10 cellular contexts compared by ENCODE assay signal in genomic region chr3:195632501-195633185, GRCh38. TPM values are rescaled to one million over a fixed set of nuclear protein-coding genes. Genes with fewer than 3 reads are reported as not detected.
A peak's percentile ranks its signal among the peaks of the same experiment; 100 is the strongest.
DNase-seq lines count a peak whose midpoint lies in the region; ATAC-seq and TF ChIP-seq lines count a peak whose summit lies in the region.
"Not testable (repeated sequence)": the region's sequence is repeated elsewhere in the genome, so short reads cannot be mapped to it uniquely, and the experiment has no call there.
"Had no signal": no experiment of that assay in that cellular context is flagged by ENCODE, and none has a peak within 500 bp of the region (broad histone marks: within the 10 kb centered on the region; RNA-seq: fewer than 3 reads in every experiment).

No MANE protein-coding gene starts in this region.

- DNase-seq in CD4-positive, alpha-beta T cell; activated CD4-positive, alpha-beta memory T cell treated with anti-CD3 and anti-CD28 coated beads, Interleukin-2, amount 10 ng/mL, durations not matched to agents 7 days and 5 days; progenitor cell of endocrine pancreas (ENCODE audit: low spot score, unreplicated experiment): not testable (repeated sequence)
- peak in 2 of 3 donors; percentile 38 to 47 for DNase-seq in Peyer's patch
- peak; percentile 62 for DNase-seq in activated effector memory CD4-positive, alpha-beta T cell treated with anti-CD3 and anti-CD28 coated beads, Interleukin-2, amount 50 U/mL, for 16 hours
- DNase-seq in coronary artery (ENCODE audit: low spot score), result peak; percentile 24
- peak in 1 of 9 donors; percentile 38 for DNase-seq in naive thymus-derived CD4-positive, alpha-beta T cell

- H3K27ac ChIP-seq in CD4-positive, alpha-beta T cell (ENCODE audit: low read depth, low read length); Peyer's patch; coronary artery; naive thymus-derived CD4-positive, alpha-beta T cell (ENCODE audit: low read depth, low read length): not testable (repeated sequence)

- H3K9me3 ChIP-seq in CD4-positive, alpha-beta T cell (ENCODE audit: control insufficient read depth, low read length); Peyer's patch; naive thymus-derived CD4-positive, alpha-beta T cell (ENCODE audit: control insufficient read depth in 2 of 3, low read length in 3 of 3): not testable (repeated sequence)

- POLR2A ChIA-PET in CD4-positive, alpha-beta T cell (lab: Charles Lee); activated CD4-positive, alpha-beta memory T cell treated with anti-CD3 and anti-CD28 coated beads, Interleukin-2, amount 10 ng/mL, durations not matched to agents 7 days and 5 days (lab: Charles Lee); naive thymus-derived CD4-positive, alpha-beta T cell (lab: Charles Lee): not testable (repeated sequence)

- TF ChIP-seq CTCF in CD4-positive, alpha-beta T cell (IDR thresholded peaks at IDR 0.05); Peyer's patch (IDR thresholded peaks at IDR 0.05); coronary artery (IDR thresholded peaks at IDR 0.05); progenitor cell of endocrine pancreas (IDR thresholded peaks at IDR 0.05; ENCODE audit: unreplicated experiment): not testable (repeated sequence)

- H3K4me3 Mint-ChIP-seq in CD4-positive, alpha-beta T cell, result peak overlapping the region; percentile 83
- H3K4me3 Mint-ChIP-seq in activated CD4-positive, alpha-beta memory T cell treated with anti-CD3 and anti-CD28 coated beads, Interleukin-2, amount 10 ng/mL, durations not matched to agents 7 days and 5 days, result not testable (repeated sequence)
- H3K4me3 Mint-ChIP-seq in naive thymus-derived CD4-positive, alpha-beta T cell, result peak overlapping the region in 6 of 10 donors; percentile 5 to 74 (median 48)
- peak overlapping the region; percentile 50 for H3K4me3 Mint-ChIP-seq in progenitor cell of endocrine pancreas (ENCODE audit: low read depth)

- H3K4me1 Mint-ChIP-seq in CD4-positive, alpha-beta T cell (ENCODE audit: low read depth); progenitor cell of endocrine pancreas (ENCODE audit: low read depth): not testable (repeated sequence)
- H3K4me1 Mint-ChIP-seq in activated CD4-positive, alpha-beta memory T cell treated with anti-CD3 and anti-CD28 coated beads, Interleukin-2, amount 10 ng/mL, durations not matched to agents 7 days and 5 days, result peaks cover 23% of the 10 kb centered on the region
- H3K4me1 Mint-ChIP-seq in naive thymus-derived CD4-positive, alpha-beta T cell, result peaks cover 5 to 20% (median 11%) of the 10 kb centered on the region in 7 donors

- not testable (repeated sequence) for H3K9me3 Mint-ChIP-seq in CD4-positive, alpha-beta T cell; activated CD4-positive, alpha-beta memory T cell treated with anti-CD3 and anti-CD28 coated beads, Interleukin-2, amount 10 ng/mL, durations not matched to agents 7 days and 5 days; naive thymus-derived CD4-positive, alpha-beta T cell; progenitor cell of endocrine pancreas (ENCODE audit: low read depth)

- not testable (repeated sequence) for H3K4me1 ChIP-seq in Peyer's patch; naive thymus-derived CD4-positive, alpha-beta T cell (ENCODE audit: control insufficient read depth in 2 of 2, insufficient read depth in 2 of 2, low read length in 2 of 2)

- intact Hi-C loops in CD4-positive, alpha-beta T cell (cut with DNase I, micrococcal nuclease); naive thymus-derived CD4-positive, alpha-beta T cell (cut with micrococcal nuclease): not testable (repeated sequence)

- H3K36me3 Mint-ChIP-seq in CD4-positive, alpha-beta T cell (ENCODE audit: low read depth); activated CD4-positive, alpha-beta memory T cell treated with anti-CD3 and anti-CD28 coated beads, Interleukin-2, amount 10 ng/mL, durations not matched to agents 7 days and 5 days (ENCODE audit: low read depth); naive thymus-derived CD4-positive, alpha-beta T cell; progenitor cell of endocrine pancreas (ENCODE audit: insufficient read depth): not testable (repeated sequence)

- not testable (repeated sequence) for TF ChIP-seq POLR2A in Peyer's patch (IDR thresholded peaks at IDR 0.05)

- not testable (repeated sequence) for H3K36me3 ChIP-seq in Peyer's patch; naive thymus-derived CD4-positive, alpha-beta T cell (ENCODE audit: control insufficient read depth in 2 of 3, insufficient read depth in 3 of 3, low read length in 3 of 3)

- H3K4me3 ChIP-seq in Peyer's patch; coronary artery; naive thymus-derived CD4-positive, alpha-beta T cell (ENCODE audit: low read length): not testable (repeated sequence)

- not testable (repeated sequence) for H3K27me3 Mint-ChIP-seq in CD4-positive, alpha-beta T cell; activated CD4-positive, alpha-beta memory T cell treated with anti-CD3 and anti-CD28 coated beads, Interleukin-2, amount 10 ng/mL, durations not matched to agents 7 days and 5 days; naive thymus-derived CD4-positive, alpha-beta T cell
- H3K27me3 Mint-ChIP-seq in progenitor cell of endocrine pancreas, result peaks cover 11% of the 10 kb centered on the region

- not testable (repeated sequence) for H3K27me3 ChIP-seq in CD4-positive, alpha-beta T cell (ENCODE audit: control insufficient read depth, insufficient read depth, low read length); Peyer's patch; naive thymus-derived CD4-positive, alpha-beta T cell (ENCODE audit: control insufficient read depth in 2 of 2, insufficient read depth in 2 of 2, low read length in 2 of 2)

- not testable (repeated sequence) for ATAC-seq in CD4-positive, alpha-beta T cell (ENCODE audit: poor library complexity); naive thymus-derived CD4-positive, alpha-beta T cell

- H3K27ac Mint-ChIP-seq in CD4-positive, alpha-beta T cell; progenitor cell of endocrine pancreas: not testable (repeated sequence)
- H3K27ac Mint-ChIP-seq in activated CD4-positive, alpha-beta memory T cell treated with anti-CD3 and anti-CD28 coated beads, Interleukin-2, amount 10 ng/mL, durations not matched to agents 7 days and 5 days, result peak overlapping the region; percentile 72
- H3K27ac Mint-ChIP-seq in naive thymus-derived CD4-positive, alpha-beta T cell, result peak overlapping the region in 3 of 9 donors; percentile 38 to 83 (median 72)

- CTCF ChIA-PET in CD4-positive, alpha-beta T cell (lab: Charles Lee); activated CD4-positive, alpha-beta memory T cell treated with anti-CD3 and anti-CD28 coated beads, Interleukin-2, amount 10 ng/mL, durations not matched to agents 7 days and 5 days (lab: Charles Lee); naive thymus-derived CD4-positive, alpha-beta T cell (lab: Charles Lee): not testable (repeated sequence)

RNA-seq across cellular contexts. Expression of gene APOD, which starts 48.9 kb away (rescaled TPM):
- total RNA-seq in CD4-positive, alpha-beta T cell, result not detected
- 10 to 100 TPM; 22.3 to 68.2 (median 35.6) TPM for total RNA-seq in Peyer's patch
- not detected for total RNA-seq in activated CD4-positive, alpha-beta memory T cell treated with anti-CD3 and anti-CD28 coated beads, Interleukin-2, amount 10 ng/mL, durations not matched to agents 7 days and 5 days
- under 1 TPM in 1 of 5 experiments, not detected in 4; 0.56 TPM for total RNA-seq in naive thymus-derived CD4-positive, alpha-beta T cell
- not detected for polyA plus RNA-seq in naive thymus-derived CD4-positive, alpha-beta T cell
- total RNA-seq in progenitor cell of endocrine pancreas, result not detected in 2 replicates
- total RNA-seq: GM23338, HepG2, OCI-LY7 had no signal
- polyA plus RNA-seq: GM23338, HepG2 had no signal

Comparison
In these comparisons a context has a peak if more than half of its experiments do, and no peak if none do; other contexts are left out.
1. RNA of gene APOD, which starts 48.9 kb away (total RNA-seq): 22.3 to 68.2 TPM in Peyer's patch; not detected in activated CD4-positive, alpha-beta memory T cell treated with anti-CD3 and anti-CD28 coated beads, Interleukin-2, amount 10 ng/mL, durations not matched to agents 7 days and 5 days, not detected in CD4-positive, alpha-beta T cell, 0.56 TPM in naive thymus-derived CD4-positive, alpha-beta T cell and not detected in progenitor cell of endocrine pancreas; every median in the first group is over 10 times any median in the second.